ENCODE assay signal across 8 cellular contexts in genomic region chr3:102163039-102163817, GRCh38.
DNase-seq lines count a peak whose midpoint lies in the region; ATAC-seq and TF ChIP-seq lines count a peak whose summit lies in the region.

No MANE protein-coding gene starts in this region.

- no peak overlapping the region for H3K9ac ChIP-seq in muscle layer of colon (ENCODE audit: low read length)

- peak overlapping the region; percentile 55 for H3K27ac ChIP-seq in muscle layer of colon (ENCODE audit: low read depth, low read length)

- DNase-seq in AG09309 (ENCODE audit: low read depth) (peak; percentile 42), NCI-H1105 (lab: John Stamatoyannopoulos, UW) (peak; percentile 33), cardiac fibroblast (ENCODE audit: low read depth in 2 of 2) (peak; percentile 91 to 95)

- no peak for ATAC-seq in HG03342 (IDR thresholded peaks at IDR 0.05; ENCODE audit: unreplicated experiment)
- ATAC-seq in GM21381 (IDR thresholded peaks at IDR 0.05; ENCODE audit: unreplicated experiment), result no peak
- no peak for ATAC-seq in HG03108 (IDR thresholded peaks at IDR 0.05; ENCODE audit: unreplicated experiment)
- ATAC-seq in GM18498 (IDR thresholded peaks at IDR 0.05; ENCODE audit: unreplicated experiment), result no peak

- H3K4me3 ChIP-seq in AG09309 (ENCODE audit: control insufficient read depth, low read depth, low read length) (no peak overlapping the region), cardiac fibroblast (replicated peaks in 1 of 2; ENCODE audit: low read depth in 2 of 2, low read length in 2 of 2) (no peak overlapping the region), muscle layer of colon (ENCODE audit: low read depth in 1 of 2, low read length in 2 of 2) (no peak overlapping the region)

- peaks cover 8% of the 10 kb centered on the region for H3K4me1 ChIP-seq in muscle layer of colon (ENCODE audit: insufficient read depth, low read length)

- H3K27me3 ChIP-seq in muscle layer of colon (ENCODE audit: control insufficient read depth in 1 of 2, insufficient read depth in 2 of 2, low read length in 2 of 2), result no peaks in the 10 kb centered on the region

- no peaks in the 10 kb centered on the region for H3K36me3 ChIP-seq in muscle layer of colon (ENCODE audit: insufficient read depth, low read length)

- H3K9me3 ChIP-seq in muscle layer of colon (ENCODE audit: low read length), result no peaks in the 10 kb centered on the region

- no peak for TF ChIP-seq CTCF in AG09309 (IDR thresholded peaks at IDR 0.05; ENCODE audit: control insufficient read depth, insufficient read depth, low read depth, low read length, missing control alignments)
- TF ChIP-seq CTCF in cardiac fibroblast (IDR thresholded peaks at IDR 0.05; ENCODE audit: low read depth, low read length), result no peak

Comparison
In these comparisons a context has a peak if more than half of its experiments do, and no peak if none do; other contexts are left out.
1. DNase-seq: peak in every context shown above with its lines; median percentile 93 in cardiac fibroblast; 42 in AG09309; 33 in NCI-H1105.